17 cellular contexts compared by ENCODE assay signal in the genomic region with DNA sequence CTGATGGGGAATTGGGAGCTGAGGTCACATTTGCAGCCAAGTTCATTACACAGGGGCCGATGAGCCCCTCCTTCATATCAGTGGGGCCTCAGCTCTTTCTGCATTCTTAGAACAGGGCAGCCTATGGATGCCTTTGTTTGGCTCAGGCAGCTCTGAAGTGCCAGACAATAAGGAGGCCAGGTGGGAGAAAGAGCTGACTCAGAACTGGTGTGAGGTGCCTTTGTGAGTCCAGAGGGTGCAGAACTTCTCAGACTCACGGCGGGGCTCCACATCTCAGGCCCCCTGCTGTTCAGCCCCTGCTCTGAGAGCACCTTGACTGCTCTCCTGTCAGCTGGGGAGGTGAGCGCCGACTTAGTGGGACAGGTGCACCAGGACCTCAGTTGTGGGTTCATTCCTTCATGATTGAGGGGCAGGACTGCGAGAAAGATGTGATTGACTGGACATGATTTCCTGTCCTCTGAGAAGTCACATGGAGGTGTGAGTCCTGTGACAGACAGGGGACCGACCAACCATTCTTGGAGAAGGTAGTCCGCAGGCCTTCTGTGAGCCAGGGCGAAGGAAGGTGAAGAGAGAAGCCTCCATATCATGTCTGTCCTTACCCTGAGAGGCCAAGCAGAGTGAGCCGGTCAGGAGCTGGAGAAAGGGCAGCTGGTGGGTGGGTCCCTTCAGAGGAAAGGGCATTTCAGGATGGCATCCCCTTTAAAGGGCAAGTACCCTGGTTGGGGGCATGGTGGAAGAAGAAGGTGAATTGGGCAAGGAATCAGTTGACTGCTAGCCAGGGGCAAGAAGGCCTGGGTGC.
"Had no signal": no experiment of that assay in that cellular context is flagged by ENCODE, and none has a peak within 500 bp of the region (broad histone marks: within the 10 kb centered on the region; RNA-seq: fewer than 3 reads in every experiment).

No MANE protein-coding gene starts in this region.

- H3K36me3 Mint-ChIP-seq: activated CD4-positive, alpha-beta memory T cell treated with anti-CD3 and anti-CD28 coated beads for 36 hours; activated naive CD4-positive, alpha-beta T cell treated with anti-CD3 and anti-CD28 coated beads, Interleukin-2, amount 50 U/mL, for 72 hours; mesothelial cell of epicardium had no signal

- H3K4me1 ChIP-seq: colonic mucosa, foreskin keratinocyte, lower lobe of right lung, parathyroid adenoma, transverse colon had no signal

- DNase-seq: activated CD4-positive, alpha-beta memory T cell treated with anti-CD3 and anti-CD28 coated beads for 36 hours; activated CD4-positive, alpha-beta T cell treated with anti-CD3 and anti-CD28 coated beads for 1 hour; activated effector memory CD4-positive, alpha-beta T cell treated with Interleukin-2 at 50 U/mL for 16 hours; activated T-cell treated with anti-CD3 and anti-CD28 coated beads, Interleukin-2, amount 50 U/mL, for 24 hours; central memory CD4-positive, alpha-beta T cell; colonic mucosa; foreskin keratinocyte; glutamatergic neuron; left cardiac atrium; lower lobe of right lung; nephron progenitor cell; stimulated activated CD4-positive, alpha-beta T cell treated with anti-CD3 and anti-CD28 coated beads, Interleukin-2, amount 100 ng/mL, for 48 hours; stimulated activated naive CD4-positive, alpha-beta T cell; transverse colon had no signal

- H3K27me3 ChIP-seq: colonic mucosa, foreskin keratinocyte, transverse colon had no signal

- H3K4me3 Mint-ChIP-seq: activated CD4-positive, alpha-beta memory T cell treated with anti-CD3 and anti-CD28 coated beads for 36 hours; activated T-cell treated with anti-CD3 and anti-CD28 coated beads, Interleukin-2, amount 50 U/mL, for 24 hours; mesothelial cell of epicardium; nephron progenitor cell had no signal

- H3K27ac ChIP-seq: colonic mucosa, foreskin keratinocyte, lower lobe of right lung, parathyroid adenoma, transverse colon had no signal

- H3K9me3 Mint-ChIP-seq: activated CD4-positive, alpha-beta memory T cell treated with anti-CD3 and anti-CD28 coated beads for 36 hours; activated naive CD4-positive, alpha-beta T cell treated with anti-CD3 and anti-CD28 coated beads, Interleukin-2, amount 50 U/mL, for 72 hours; activated T-cell treated with anti-CD3 and anti-CD28 coated beads, Interleukin-2, amount 50 U/mL, for 24 hours had no signal

- ATAC-seq: activated naive CD4-positive, alpha-beta T cell treated with anti-CD3 and anti-CD28 coated beads, Interleukin-2, amount 50 U/mL, for 72 hours; foreskin keratinocyte; left cardiac atrium; lower lobe of right lung had no signal

- H3K27ac Mint-ChIP-seq: activated CD4-positive, alpha-beta memory T cell treated with anti-CD3 and anti-CD28 coated beads for 36 hours; activated naive CD4-positive, alpha-beta T cell treated with anti-CD3 and anti-CD28 coated beads, Interleukin-2, amount 50 U/mL, for 72 hours; activated T-cell treated with anti-CD3 and anti-CD28 coated beads, Interleukin-2, amount 50 U/mL, for 24 hours; mesothelial cell of epicardium; nephron progenitor cell had no signal

- H3K9me3 ChIP-seq: colonic mucosa, lower lobe of right lung, transverse colon had no signal

- H3K4me3 ChIP-seq: colonic mucosa, lower lobe of right lung, transverse colon had no signal

- H3K36me3 ChIP-seq: colonic mucosa, lower lobe of right lung, transverse colon had no signal
